Comparison of ENCODE assay signal across 8 cellular contexts in the genomic region with DNA sequence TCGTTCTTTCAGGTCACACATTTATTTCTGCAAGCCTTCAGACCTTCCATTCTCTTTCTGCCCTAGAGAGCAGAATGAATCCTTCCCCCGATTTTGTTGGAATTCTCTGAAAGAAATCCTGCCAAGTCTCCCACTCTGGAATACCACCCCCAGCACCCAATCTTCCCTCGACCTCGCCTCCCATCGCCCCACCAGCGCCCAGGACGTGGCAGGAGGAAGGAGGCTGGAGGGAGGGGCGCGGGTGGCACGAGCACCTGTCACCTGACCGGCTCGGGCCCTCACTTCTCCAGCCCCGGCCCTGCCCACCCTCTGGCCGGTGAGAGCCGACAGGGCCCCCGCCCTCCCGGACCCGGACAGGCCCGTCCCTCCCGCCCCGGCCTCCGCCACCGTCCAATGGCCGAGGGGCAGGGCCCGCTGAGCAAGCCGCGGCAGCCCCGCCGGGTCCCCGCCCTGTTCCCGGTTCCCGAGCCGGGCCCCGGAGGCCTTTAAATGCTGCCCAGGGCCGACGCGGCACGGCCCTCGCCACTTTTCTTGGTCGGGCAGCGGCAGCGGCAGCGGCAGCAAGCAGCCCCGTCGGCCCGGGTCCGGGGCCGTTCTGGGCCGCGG. TPM values are rescaled to one million over a fixed set of nuclear protein-coding genes. Genes with fewer than 3 reads are reported as not detected.
DNase-seq lines count a peak whose midpoint lies in the region; ATAC-seq, FAIRE-seq and TF ChIP-seq lines count a peak whose summit lies in the region.

Gene LGALSL, plus strand, starts transcription at position 453 of the 606 bp plus-strand sequence. CDS start 384 bp downstream, outside the sequence.

- peak; percentile 73 for ATAC-seq in natural killer cell treated with Interleukin-12 subunit alpha and Interleukin-12 subunit beta and Interleukin-15 and Interleukin-18, amount 100 ng/mL, for 72 hours

- no peak for DNase-seq in activated T-cell treated with anti-CD3 and anti-CD28 coated beads, Interleukin-2, amount 50 U/mL, for 24 hours
- no peak for DNase-seq in activated T-cell treated with anti-CD3 and anti-CD28 coated beads, Interleukin-2, amount 50 U/mL, for 1 hour
- DNase-seq in H54 (ENCODE audit: insufficient read length, low spot score) (peak; percentile 69), M059J (ENCODE audit: low read depth) (peak; percentile 36), fibroblast of the aortic adventitia (ENCODE audit: low read depth) (peak; percentile 30), OCI-M2 (lab: John Stamatoyannopoulos, UW; ENCODE audit: unreplicated experiment) (no peak)
- peak; percentile 58 to 72 for DNase-seq in activated T-cell treated with anti-CD3 and anti-CD28 coated beads, Interleukin-2, amount 50 U/mL, for 48 hours
- no peak for DNase-seq in natural killer cell treated with Interleukin-12 subunit alpha and Interleukin-12 subunit beta and Interleukin-15 and Interleukin-18, amount 100 ng/mL, for 72 hours (ENCODE audit: low spot score)

- H3K36me3 Mint-ChIP-seq in activated T-cell treated with anti-CD3 and anti-CD28 coated beads, Interleukin-2, amount 50 U/mL, for 24 hours (ENCODE audit: low read depth), result no peaks in the 10 kb centered on the region
- H3K36me3 Mint-ChIP-seq in natural killer cell treated with Interleukin-12 subunit alpha and Interleukin-12 subunit beta and Interleukin-15 and Interleukin-18, amount 100 ng/mL, for 72 hours, result no peaks in the 10 kb centered on the region

- peaks cover 26% of the 10 kb centered on the region for H3K27me3 Mint-ChIP-seq in activated T-cell treated with anti-CD3 and anti-CD28 coated beads, Interleukin-2, amount 50 U/mL, for 24 hours
- peaks cover 16 to 28% of the 10 kb centered on the region in 2 donors for H3K27me3 Mint-ChIP-seq in natural killer cell treated with Interleukin-12 subunit alpha and Interleukin-12 subunit beta and Interleukin-15 and Interleukin-18, amount 100 ng/mL, for 72 hours

- peak within 1 kb of the TSS; percentile 76 for H3K4me3 Mint-ChIP-seq in activated T-cell treated with anti-CD3 and anti-CD28 coated beads, Interleukin-2, amount 50 U/mL, for 24 hours
- peak within 1 kb of the TSS; percentile 76 for H3K4me3 Mint-ChIP-seq in natural killer cell treated with Interleukin-12 subunit alpha and Interleukin-12 subunit beta and Interleukin-15 and Interleukin-18, amount 100 ng/mL, for 72 hours

- peak within 1 kb of the TSS; percentile 70 for H3K4me3 ChIP-seq in fibroblast of the aortic adventitia (ENCODE audit: low read depth, low read length)

- H3K27ac Mint-ChIP-seq in activated T-cell treated with anti-CD3 and anti-CD28 coated beads, Interleukin-2, amount 50 U/mL, for 24 hours, result peak within 1 kb of the TSS; percentile 42
- H3K27ac Mint-ChIP-seq in natural killer cell treated with Interleukin-12 subunit alpha and Interleukin-12 subunit beta and Interleukin-15 and Interleukin-18, amount 100 ng/mL, for 72 hours, result no peak within 1 kb of the TSS

- TF ChIP-seq CTCF in fibroblast of the aortic adventitia (IDR thresholded peaks at IDR 0.05; ENCODE audit: insufficient read depth, low read length), result no peak

- no peaks in the 10 kb centered on the region for H3K9me3 Mint-ChIP-seq in activated T-cell treated with anti-CD3 and anti-CD28 coated beads, Interleukin-2, amount 50 U/mL, for 24 hours
- H3K9me3 Mint-ChIP-seq in natural killer cell treated with Interleukin-12 subunit alpha and Interleukin-12 subunit beta and Interleukin-15 and Interleukin-18, amount 100 ng/mL, for 72 hours, result no peaks in the 10 kb centered on the region

- no peak for FAIRE-seq in H54 (lab: Jason Lieb, UNC)

- peaks cover 10% of the 10 kb centered on the region for H3K4me1 Mint-ChIP-seq in activated T-cell treated with anti-CD3 and anti-CD28 coated beads, Interleukin-2, amount 50 U/mL, for 24 hours (ENCODE audit: low read depth)
- H3K4me1 Mint-ChIP-seq in natural killer cell treated with Interleukin-12 subunit alpha and Interleukin-12 subunit beta and Interleukin-15 and Interleukin-18, amount 100 ng/mL, for 72 hours (ENCODE audit: low read depth in 2 of 2), result peaks cover 0 to 6% of the 10 kb centered on the region in 2 donors

- TF ChIP-seq POLR2A in H54 (IDR thresholded peaks at IDR 0.05; ENCODE audit: low read depth, low read length), result no peak; the same call in 1 of the 2 replicates

RNA-seq across cellular contexts. Expression of gene LGALSL, which starts in this region (rescaled TPM):
- total RNA-seq in M059J (2014; rRNA removed; shearing (Covaris generic)), result 0.34 and 5.0 TPM in 2 replicates
- total RNA-seq in fibroblast of the aortic adventitia (ENCODE audit: low replicate concordance), result 5.0 and 11.0 TPM in 2 replicates
- total RNA-seq in natural killer cell treated with Interleukin-12 subunit alpha and Interleukin-12 subunit beta and Interleukin-15 and Interleukin-18, amount 100 ng/mL, for 72 hours, result under 1 TPM; 0.31 to 0.50 TPM

Comparison
In these comparisons a context has a peak if more than half of its experiments do, and no peak if none do; other contexts are left out.
1. DNase-seq: peak in H54 (single experiment), M059J (single experiment), activated T-cell treated with anti-CD3 and anti-CD28 coated beads, Interleukin-2, amount 50 U/mL, for 48 hours (2 of 2) and fibroblast of the aortic adventitia (single experiment); none in activated T-cell treated with anti-CD3 and anti-CD28 coated beads, Interleukin-2, amount 50 U/mL, for 24 hours (single experiment), activated T-cell treated with anti-CD3 and anti-CD28 coated beads, Interleukin-2, amount 50 U/mL, for 1 hour (single experiment), natural killer cell treated with Interleukin-12 subunit alpha and Interleukin-12 subunit beta and Interleukin-15 and Interleukin-18, amount 100 ng/mL, for 72 hours (single experiment) and OCI-M2 (single experiment).
2. Peak in ATAC-seq in natural killer cell treated with Interleukin-12 subunit alpha and Interleukin-12 subunit beta and Interleukin-15 and Interleukin-18, amount 100 ng/mL, for 72 hours; RNA of the gene not detected or under 1 TPM.